In the genomic region with DNA sequence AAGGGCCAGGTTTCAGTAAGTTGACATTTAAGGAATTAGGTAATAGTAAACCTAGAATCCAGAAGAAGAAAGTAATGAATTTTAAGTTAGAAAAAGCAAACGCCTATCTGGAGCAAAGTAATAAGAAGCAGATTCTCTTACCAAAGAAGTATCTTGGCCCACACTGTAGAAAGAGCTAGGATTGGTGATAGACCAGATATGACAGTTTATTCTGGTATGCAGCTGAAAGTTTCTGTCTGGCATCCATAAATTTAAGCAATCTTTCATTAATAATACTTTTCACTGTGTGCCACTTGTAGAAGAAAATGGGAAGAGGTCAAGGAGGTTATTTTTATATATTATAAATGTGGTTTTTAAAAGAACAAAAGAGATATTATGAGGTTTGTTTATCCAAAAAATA, we compare ENCODE assay signal across 1 cellular context.
TF ChIP-seq lines count a peak whose summit lies in the region.

No MANE protein-coding gene starts in this region.

TF ChIP-seq in SK-N-SH, 30 proteins besides CTCF, POLR2A, EP300 and RAD21 (continued from another document):
- TF ChIP-seq, protein P1, sequence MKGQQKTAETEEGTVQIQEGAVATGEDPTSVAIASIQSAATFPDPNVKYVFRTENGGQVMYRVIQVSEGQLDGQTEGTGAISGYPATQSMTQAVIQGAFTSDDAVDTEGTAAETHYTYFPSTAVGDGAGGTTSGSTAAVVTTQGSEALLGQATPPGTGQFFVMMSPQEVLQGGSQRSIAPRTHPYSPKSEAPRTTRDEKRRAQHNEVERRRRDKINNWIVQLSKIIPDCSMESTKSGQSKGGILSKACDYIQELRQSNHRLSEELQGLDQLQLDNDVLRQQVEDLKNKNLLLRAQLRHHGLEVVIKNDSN (IDR thresholded peaks at IDR 0.05; ENCODE audit: borderline replicate concordance, low read depth), result no peak
- TF ChIP-seq EZH2phosphoT487 (IDR thresholded peaks at IDR 0.05; ENCODE audit: borderline replicate concordance, low read depth) (no peak), FOXM1 (IDR thresholded peaks at IDR 0.05; ENCODE audit: low read depth) (peak; percentile 69; the same call in 1 of the 2 replicates), RXRA (IDR thresholded peaks at IDR 0.05; ENCODE audit: borderline replicate concordance, low read depth) (0 out of 2 replicates have a peak, but pooled peaks have one; percentile 45), POLR2AphosphoS5 (IDR thresholded peaks at IDR 0.05; ENCODE audit: low read depth, low read length) (peak; percentile 37; the same call in 1 of the 2 replicates), TAF1 (IDR thresholded peaks at IDR 0.05; ENCODE audit: borderline replicate concordance, low read depth, low read length) (no peak), TEAD4 (IDR thresholded peaks at IDR 0.05; ENCODE audit: borderline replicate concordance, insufficient read depth) (peak; percentile 78; the same call in 1 of the 2 replicates), NFIC (IDR thresholded peaks at IDR 0.05; ENCODE audit: borderline replicate concordance) (peak; percentile 73), CHD2 (IDR thresholded peaks at IDR 0.05; ENCODE audit: low read length, partially characterized antibody) (no peak), JUND (IDR thresholded peaks at IDR 0.05) (peak; percentile 74), MEF2A (IDR thresholded peaks at IDR 0.05; ENCODE audit: borderline replicate concordance, low read depth) (peak; percentile 59)
- TF ChIP-seq, protein P2, sequence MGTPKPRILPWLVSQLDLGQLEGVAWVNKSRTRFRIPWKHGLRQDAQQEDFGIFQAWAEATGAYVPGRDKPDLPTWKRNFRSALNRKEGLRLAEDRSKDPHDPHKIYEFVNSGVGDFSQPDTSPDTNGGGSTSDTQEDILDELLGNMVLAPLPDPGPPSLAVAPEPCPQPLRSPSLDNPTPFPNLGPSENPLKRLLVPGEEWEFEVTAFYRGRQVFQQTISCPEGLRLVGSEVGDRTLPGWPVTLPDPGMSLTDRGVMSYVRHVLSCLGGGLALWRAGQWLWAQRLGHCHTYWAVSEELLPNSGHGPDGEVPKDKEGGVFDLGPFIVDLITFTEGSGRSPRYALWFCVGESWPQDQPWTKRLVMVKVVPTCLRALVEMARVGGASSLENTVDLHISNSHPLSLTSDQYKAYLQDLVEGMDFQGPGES (IDR thresholded peaks at IDR 0.05; ENCODE audit: low read depth, low read length), result no peak
- TF ChIP-seq, protein P3, sequence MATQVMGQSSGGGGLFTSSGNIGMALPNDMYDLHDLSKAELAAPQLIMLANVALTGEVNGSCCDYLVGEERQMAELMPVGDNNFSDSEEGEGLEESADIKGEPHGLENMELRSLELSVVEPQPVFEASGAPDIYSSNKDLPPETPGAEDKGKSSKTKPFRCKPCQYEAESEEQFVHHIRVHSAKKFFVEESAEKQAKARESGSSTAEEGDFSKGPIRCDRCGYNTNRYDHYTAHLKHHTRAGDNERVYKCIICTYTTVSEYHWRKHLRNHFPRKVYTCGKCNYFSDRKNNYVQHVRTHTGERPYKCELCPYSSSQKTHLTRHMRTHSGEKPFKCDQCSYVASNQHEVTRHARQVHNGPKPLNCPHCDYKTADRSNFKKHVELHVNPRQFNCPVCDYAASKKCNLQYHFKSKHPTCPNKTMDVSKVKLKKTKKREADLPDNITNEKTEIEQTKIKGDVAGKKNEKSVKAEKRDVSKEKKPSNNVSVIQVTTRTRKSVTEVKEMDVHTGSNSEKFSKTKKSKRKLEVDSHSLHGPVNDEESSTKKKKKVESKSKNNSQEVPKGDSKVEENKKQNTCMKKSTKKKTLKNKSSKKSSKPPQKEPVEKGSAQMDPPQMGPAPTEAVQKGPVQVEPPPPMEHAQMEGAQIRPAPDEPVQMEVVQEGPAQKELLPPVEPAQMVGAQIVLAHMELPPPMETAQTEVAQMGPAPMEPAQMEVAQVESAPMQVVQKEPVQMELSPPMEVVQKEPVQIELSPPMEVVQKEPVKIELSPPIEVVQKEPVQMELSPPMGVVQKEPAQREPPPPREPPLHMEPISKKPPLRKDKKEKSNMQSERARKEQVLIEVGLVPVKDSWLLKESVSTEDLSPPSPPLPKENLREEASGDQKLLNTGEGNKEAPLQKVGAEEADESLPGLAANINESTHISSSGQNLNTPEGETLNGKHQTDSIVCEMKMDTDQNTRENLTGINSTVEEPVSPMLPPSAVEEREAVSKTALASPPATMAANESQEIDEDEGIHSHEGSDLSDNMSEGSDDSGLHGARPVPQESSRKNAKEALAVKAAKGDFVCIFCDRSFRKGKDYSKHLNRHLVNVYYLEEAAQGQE (IDR thresholded peaks at IDR 0.05; ENCODE audit: low read depth, low read length), result no peak
